Comparison of ENCODE assay signal across 22 cellular contexts in genomic region chrX:11913001-11913400, GRCh38.
"Had no signal": no experiment of that assay in that cellular context is flagged by ENCODE, and none has a peak within 500 bp of the region (broad histone marks: within the 10 kb centered on the region; RNA-seq: fewer than 3 reads in every experiment).

No MANE protein-coding gene starts in this region.

- H3K9me3 Mint-ChIP-seq: activated naive CD4-positive, alpha-beta T cell treated with anti-CD3 and anti-CD28 coated beads, Interleukin-2, amount 50 U/mL, for 24 hours; neural progenitor cell had no signal

- H3K4me3 ChIP-seq: breast epithelium, esophagus squamous epithelium, hepatocyte, lower lobe of right lung, neural progenitor cell, upper lobe of right lung had no signal

- H3K27ac Mint-ChIP-seq: activated naive CD4-positive, alpha-beta T cell treated with anti-CD3 and anti-CD28 coated beads, Interleukin-2, amount 50 U/mL, for 24 hours; endodermal cell; neural progenitor cell had no signal

- H3K36me3 ChIP-seq: breast epithelium, esophagus squamous epithelium, lower lobe of right lung, neural progenitor cell, upper lobe of right lung had no signal

- H3K4me1 Mint-ChIP-seq: endodermal cell, neural progenitor cell had no signal

- DNase-seq: activated CD4-positive, alpha-beta T cell treated with anti-CD3 and anti-CD28 coated beads for 1 hour; activated gamma-delta T cell treated with Interleukin-2 at 50 U/mL for 16 hours; activated T-cell treated with anti-CD3 and anti-CD28 coated beads, Interleukin-2, amount 50 U/mL, for 1 hour; aorta; cerebellar nuclear complex; cortex of kidney; endodermal cell; esophagus squamous epithelium; lower lobe of right lung; naive thymus-derived CD8-positive, alpha-beta T cell; posterior cingulate gyrus; SK-N-SH; stimulated activated CD4-positive, alpha-beta T cell treated with anti-CD3 and anti-CD28 coated beads, Interleukin-12 subunit alpha, Interleukin-12 subunit beta, amount 100 ng/mL, for 4 hours; stimulated activated CD4-positive, alpha-beta T cell treated with anti-CD3 and anti-CD28 coated beads, Interleukin-4, amount 100 ng/mL, for 4 hours; stimulated activated naive CD8-positive, alpha-beta T cell treated with anti-CD3 and anti-CD28 coated beads, Interleukin-15, Interleukin-2, amounts not matched to agents 100 U/mL and 50 U/mL, for 24 hours; T-helper 2 cell; upper lobe of right lung had no signal

- H3K4me1 ChIP-seq: breast epithelium, esophagus squamous epithelium, lower lobe of right lung, neural progenitor cell, upper lobe of right lung had no signal

- H3K9me3 ChIP-seq: breast epithelium, esophagus squamous epithelium, lower lobe of right lung, SK-N-SH, upper lobe of right lung had no signal

- ATAC-seq: left lobe of liver; lower lobe of right lung; naive thymus-derived CD8-positive, alpha-beta T cell; stimulated activated naive CD8-positive, alpha-beta T cell treated with anti-CD3 and anti-CD28 coated beads, Interleukin-15, Interleukin-2, amounts not matched to agents 100 U/mL and 50 U/mL, for 24 hours; upper lobe of right lung had no signal

- H3K27me3 ChIP-seq: esophagus squamous epithelium, hepatocyte, neural progenitor cell, upper lobe of right lung had no signal

- H3K27ac ChIP-seq: breast epithelium, esophagus squamous epithelium, hepatocyte, lower lobe of right lung, neural progenitor cell, upper lobe of right lung had no signal

- H3K4me3 Mint-ChIP-seq: activated naive CD4-positive, alpha-beta T cell treated with anti-CD3 and anti-CD28 coated beads, Interleukin-2, amount 50 U/mL, for 24 hours; endodermal cell; naive thymus-derived CD8-positive, alpha-beta T cell; neural progenitor cell had no signal

- H3K36me3 Mint-ChIP-seq: activated naive CD4-positive, alpha-beta T cell treated with anti-CD3 and anti-CD28 coated beads, Interleukin-2, amount 50 U/mL, for 24 hours; neural progenitor cell had no signal
